In the genomic region with DNA sequence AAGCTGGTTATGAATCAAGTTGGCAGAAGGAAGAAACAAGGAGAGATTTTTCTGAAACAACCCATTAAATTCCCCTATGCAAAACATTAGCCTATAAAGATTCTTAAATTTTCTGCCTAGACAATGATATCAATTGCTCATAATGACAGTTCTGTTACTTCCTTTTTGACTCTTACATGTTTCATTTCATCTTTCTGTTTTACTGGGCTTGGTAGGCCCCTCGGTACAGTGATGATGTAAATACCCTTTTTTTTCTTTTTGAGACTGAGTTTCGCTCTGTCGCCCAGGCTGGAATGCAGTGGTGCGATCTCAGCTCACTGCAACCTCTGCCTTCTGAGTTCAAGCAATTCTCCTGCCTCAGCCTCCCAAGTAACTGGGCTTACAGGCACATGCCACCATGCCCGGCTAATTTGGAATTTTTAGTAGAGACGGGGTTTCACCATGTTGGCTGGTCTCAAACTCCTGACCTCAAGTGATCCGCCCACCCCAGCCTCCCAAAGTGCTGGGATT, we compare ENCODE assay signal across 7 cellular contexts.
DNase-seq lines count a peak whose midpoint lies in the region; ATAC-seq lines count a peak whose summit lies in the region.
"Not testable (repeated sequence)": the region's sequence is repeated elsewhere in the genome, so short reads cannot be mapped to it uniquely, and the experiment has no call there.

No MANE protein-coding gene starts in this region.

- H3K4me3 Mint-ChIP-seq in memory B cell: peak overlapping the region; percentile 59

- DNase-seq in activated CD4-positive, alpha-beta T cell treated with anti-CD3 and anti-CD28 coated beads, Interleukin-2, amount 50 U/mL, for 48 hours: peak; percentile 43 to 57
- peak in 1 of 2 donors; percentile 43 for DNase-seq in memory B cell (ENCODE audit: low spot score in 2 of 2)

- peak overlapping the region; percentile 17 for H3K27ac Mint-ChIP-seq in memory B cell

- peaks cover 12% of the 10 kb centered on the region for H3K4me1 Mint-ChIP-seq in memory B cell

- not testable (repeated sequence) for H3K9me3 Mint-ChIP-seq in memory B cell

- H3K27me3 Mint-ChIP-seq in memory B cell: not testable (repeated sequence)

- H3K36me3 Mint-ChIP-seq in memory B cell: not testable (repeated sequence)

- peak; percentile 98 for ATAC-seq in GM18508 (IDR thresholded peaks at IDR 0.05; ENCODE audit: insufficient read depth, unreplicated experiment)
- peak; percentile 90 for ATAC-seq in GM19397 (IDR thresholded peaks at IDR 0.05; ENCODE audit: unreplicated experiment)
- peak; percentile 98 for ATAC-seq in GM21825 (IDR thresholded peaks at IDR 0.05; ENCODE audit: unreplicated experiment)
- peak; percentile 99 for ATAC-seq in HG03064 (IDR thresholded peaks at IDR 0.05; ENCODE audit: low read depth, unreplicated experiment)
- ATAC-seq in HG03565 (IDR thresholded peaks at IDR 0.05; ENCODE audit: unreplicated experiment): peak; percentile 99
- peak; percentile 96 for ATAC-seq in memory B cell (ENCODE audit: low read depth)
